Comparison of ENCODE assay signal across 16 cellular contexts in the genomic region with DNA sequence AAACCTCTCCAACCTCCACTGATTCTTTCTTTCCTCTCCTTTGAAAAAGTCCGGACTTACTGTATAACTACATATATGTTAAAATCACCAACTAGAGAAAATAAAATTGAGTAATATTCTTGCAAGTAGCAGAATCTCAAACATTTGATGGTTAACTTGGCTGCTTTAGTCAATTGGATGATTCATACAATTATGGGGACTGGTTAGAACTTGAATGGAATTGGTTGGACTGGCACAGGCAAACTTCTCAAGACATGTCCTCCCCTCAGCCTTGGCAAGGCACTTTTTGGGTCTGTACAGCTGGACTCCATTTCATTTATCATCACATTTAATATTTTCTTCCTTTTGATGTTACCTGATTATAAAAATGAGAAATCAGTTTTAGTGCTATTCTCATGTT. TPM values are rescaled to one million over a fixed set of nuclear protein-coding genes. Genes with fewer than 3 reads are reported as not detected.
"Had no signal": no experiment of that assay in that cellular context is flagged by ENCODE, and none has a peak within 500 bp of the region (broad histone marks: within the 10 kb centered on the region; RNA-seq: fewer than 3 reads in every experiment).

No MANE protein-coding gene starts in this region.

- H3K9me3 Mint-ChIP-seq: activated CD4-positive, alpha-beta memory T cell treated with anti-CD3 and anti-CD28 coated beads for 36 hours; activated naive CD8-positive, alpha-beta T cell treated with anti-CD3 and anti-CD28 coated beads, Interleukin-2, amount 10 ng/mL, durations not matched to agents 7 days and 5 days; memory B cell; natural killer cell treated with Interleukin-12 subunit alpha and Interleukin-12 subunit beta and Interleukin-15 and Interleukin-18, amount 100 ng/mL, for 72 hours had no signal

- H3K27ac ChIP-seq: left lung, testis had no signal

- DNase-seq: activated CD4-positive, alpha-beta memory T cell treated with anti-CD3 and anti-CD28 coated beads for 36 hours; activated CD4-positive, CD25-positive, alpha-beta regulatory T cell treated with anti-CD3 and anti-CD28 coated beads, Interleukin-2, amount 50 U/mL, for 72 hours; activated gamma-delta T cell treated with Interleukin-2 at 50 U/mL for 16 hours; activated naive CD8-positive, alpha-beta T cell treated with anti-CD3 and anti-CD28 coated beads, Interleukin-2, amount 10 ng/mL, durations not matched to agents 7 days and 5 days; activated T-cell treated with anti-CD3 and anti-CD28 coated beads, Interleukin-2, amount 50 U/mL, for 48 hours; anterior cingulate cortex; left lung; stimulated activated CD4-positive, alpha-beta T cell treated with anti-CD3 and anti-CD28 coated beads, Interleukin-2, amount 100 ng/mL, for 48 hours; stimulated activated CD8-positive, alpha-beta memory T cell treated with anti-CD3 and anti-CD28 coated beads, Interleukin-4, amount 100 ng/mL, for 48 hours; stimulated activated naive CD8-positive, alpha-beta T cell treated with anti-CD3 and anti-CD28 coated beads, Interleukin-15, Interleukin-2, amounts not matched to agents 100 U/mL and 50 U/mL, for 24 hours; T-helper 2 cell; testis had no signal

- H3K4me3 ChIP-seq: breast epithelium, left lung, testis had no signal

- H3K9me3 ChIP-seq: breast epithelium, left lung, testis had no signal

- ATAC-seq: left lung; natural killer cell treated with Interleukin-12 subunit alpha and Interleukin-12 subunit beta and Interleukin-15 and Interleukin-18, amount 100 ng/mL, for 72 hours; stimulated activated naive CD8-positive, alpha-beta T cell treated with anti-CD3 and anti-CD28 coated beads, Interleukin-15, Interleukin-2, amounts not matched to agents 100 U/mL and 50 U/mL, for 24 hours had no signal

- H3K27me3 ChIP-seq: breast epithelium, testis had no signal

- FAIRE-seq: TTC549 had no signal

- H3K36me3 Mint-ChIP-seq: activated CD4-positive, alpha-beta memory T cell treated with anti-CD3 and anti-CD28 coated beads for 36 hours; activated naive CD8-positive, alpha-beta T cell treated with anti-CD3 and anti-CD28 coated beads, Interleukin-2, amount 10 ng/mL, durations not matched to agents 7 days and 5 days; memory B cell; natural killer cell treated with Interleukin-12 subunit alpha and Interleukin-12 subunit beta and Interleukin-15 and Interleukin-18, amount 100 ng/mL, for 72 hours had no signal

- H3K27ac Mint-ChIP-seq: activated CD4-positive, alpha-beta memory T cell treated with anti-CD3 and anti-CD28 coated beads for 36 hours; activated naive CD8-positive, alpha-beta T cell treated with anti-CD3 and anti-CD28 coated beads, Interleukin-2, amount 10 ng/mL, durations not matched to agents 7 days and 5 days; memory B cell; natural killer cell treated with Interleukin-12 subunit alpha and Interleukin-12 subunit beta and Interleukin-15 and Interleukin-18, amount 100 ng/mL, for 72 hours had no signal

- H3K4me1 Mint-ChIP-seq: memory B cell had no signal

- H3K4me3 Mint-ChIP-seq: activated CD4-positive, alpha-beta memory T cell treated with anti-CD3 and anti-CD28 coated beads for 36 hours; activated naive CD8-positive, alpha-beta T cell treated with anti-CD3 and anti-CD28 coated beads, Interleukin-2, amount 10 ng/mL, durations not matched to agents 7 days and 5 days; memory B cell; natural killer cell treated with Interleukin-12 subunit alpha and Interleukin-12 subunit beta and Interleukin-15 and Interleukin-18, amount 100 ng/mL, for 72 hours had no signal

- H3K36me3 ChIP-seq: breast epithelium, left lung had no signal

RNA-seq across cellular contexts. Expression of gene WLS, which starts 6.5 kb away (rescaled TPM):
- total RNA-seq: activated CD4-positive, alpha-beta memory T cell treated with anti-CD3 and anti-CD28 coated beads for 36 hours; activated naive CD8-positive, alpha-beta T cell treated with anti-CD3 and anti-CD28 coated beads, Interleukin-2, amount 10 ng/mL, durations not matched to agents 7 days and 5 days; natural killer cell treated with Interleukin-12 subunit alpha and Interleukin-12 subunit beta and Interleukin-15 and Interleukin-18, amount 100 ng/mL, for 72 hours had no signal
